Comparison of ENCODE assay signal across 16 cellular contexts in the genomic region with DNA sequence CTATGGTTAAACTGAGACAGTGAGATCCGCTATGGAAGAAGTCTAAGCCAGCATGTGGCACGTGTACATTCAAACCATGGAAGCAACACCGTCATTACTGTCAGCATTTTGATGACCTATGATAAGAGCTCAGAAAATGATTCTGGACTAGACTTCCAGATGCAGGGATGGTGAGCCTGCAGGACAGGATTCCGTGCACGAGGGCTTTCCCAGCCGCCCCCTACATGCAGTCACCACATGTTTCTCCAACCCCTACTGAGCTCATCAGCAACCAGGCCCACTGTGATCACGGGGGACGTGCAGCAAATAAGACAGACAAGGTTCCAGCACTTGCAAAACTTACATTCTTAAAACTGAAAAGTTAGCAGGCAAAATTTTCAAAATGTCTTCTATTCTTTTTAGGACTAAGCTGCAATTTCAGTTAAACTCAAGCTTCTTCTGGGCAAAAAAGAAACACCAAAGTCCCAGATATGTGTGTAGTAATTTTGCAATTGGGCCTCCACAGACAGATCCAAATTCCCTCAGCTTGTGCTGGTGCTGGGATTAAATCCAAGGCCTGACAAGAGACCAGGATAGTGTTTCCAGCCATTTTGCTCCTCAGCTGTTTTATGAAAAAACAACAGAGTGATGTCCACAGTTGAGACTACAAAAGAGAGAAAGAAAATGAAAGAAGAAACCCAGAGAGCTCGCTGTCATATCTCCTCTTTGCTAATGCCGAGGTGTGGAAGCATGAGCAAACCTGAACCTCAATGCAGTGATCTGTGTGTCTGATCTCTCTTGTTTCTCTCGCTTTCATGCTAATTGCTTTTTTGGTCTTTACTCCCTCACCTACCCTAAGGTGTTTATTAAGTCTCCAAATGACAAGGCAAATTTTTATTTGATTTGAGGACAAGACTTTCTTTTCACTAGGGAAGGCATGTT.
A peak's percentile ranks its signal among the peaks of the same experiment; 100 is the strongest.
DNase-seq lines count a peak whose midpoint lies in the region; TF ChIP-seq lines count a peak whose summit lies in the region.
"Had no signal": no experiment of that assay in that cellular context is flagged by ENCODE, and none has a peak within 500 bp of the region (broad histone marks: within the 10 kb centered on the region; RNA-seq: fewer than 3 reads in every experiment).

No MANE protein-coding gene starts in this region.

- peak overlapping the region; percentile 39 for H3K27ac Mint-ChIP-seq in activated CD4-positive, alpha-beta memory T cell treated with anti-CD3 and anti-CD28 coated beads for 36 hours
- no peak overlapping the region for H3K27ac Mint-ChIP-seq in activated CD4-positive, alpha-beta memory T cell treated with anti-CD3 and anti-CD28 coated beads, Interleukin-2, amount 10 ng/mL, durations not matched to agents 7 days and 5 days
- peak overlapping the region; percentile 14 for H3K27ac Mint-ChIP-seq in neural crest cell (ENCODE audit: unreplicated experiment)
- H3K27ac Mint-ChIP-seq: T-helper 17 cell had no signal

- H3K9me3 Mint-ChIP-seq in activated CD4-positive, alpha-beta memory T cell treated with anti-CD3 and anti-CD28 coated beads for 36 hours: no peaks in the 10 kb centered on the region
- no peaks in the 10 kb centered on the region for H3K9me3 Mint-ChIP-seq in activated CD4-positive, alpha-beta memory T cell treated with anti-CD3 and anti-CD28 coated beads, Interleukin-2, amount 10 ng/mL, durations not matched to agents 7 days and 5 days
- no peaks in the 10 kb centered on the region for H3K9me3 Mint-ChIP-seq in neural crest cell

- DNase-seq in activated CD4-positive, alpha-beta memory T cell treated with anti-CD3 and anti-CD28 coated beads for 36 hours: no peak
- no peak for DNase-seq in activated CD4-positive, alpha-beta memory T cell treated with anti-CD3 and anti-CD28 coated beads, Interleukin-2, amount 10 ng/mL, durations not matched to agents 7 days and 5 days
- DNase-seq in fibroblast of lung (ENCODE audit: low read depth in 2 of 2): no peak
- no peak for DNase-seq in neural crest cell (ENCODE audit: low read depth, low spot score)
- DNase-seq in uterus: no peak
- DNase-seq in amniotic stem cell (lab: John Stamatoyannopoulos, UW): no peak
- no peak for DNase-seq in foreskin melanocyte
- DNase-seq in T-helper 9 cell: no peak
- DNase-seq: activated CD4-positive, alpha-beta T cell treated with anti-CD3 and anti-CD28 coated beads, Interleukin-2, amount 50 U/mL, for 1 hour; activated effector memory CD4-positive, alpha-beta T cell treated with anti-CD3 and anti-CD28 coated beads, Interleukin-2, amount 50 U/mL, for 16 hours; Caco-2; erythroblast; NCI-H1048; NCI-H524; T-helper 17 cell had no signal

- no peaks in the 10 kb centered on the region for H3K27me3 Mint-ChIP-seq in activated CD4-positive, alpha-beta memory T cell treated with anti-CD3 and anti-CD28 coated beads for 36 hours
- no peaks in the 10 kb centered on the region for H3K27me3 Mint-ChIP-seq in activated CD4-positive, alpha-beta memory T cell treated with anti-CD3 and anti-CD28 coated beads, Interleukin-2, amount 10 ng/mL, durations not matched to agents 7 days and 5 days
- no peaks in the 10 kb centered on the region for H3K27me3 Mint-ChIP-seq in neural crest cell (ENCODE audit: low read depth)
- H3K27me3 Mint-ChIP-seq: T-helper 17 cell had no signal

- intact Hi-C loops in activated CD4-positive, alpha-beta memory T cell treated with anti-CD3 and anti-CD28 coated beads for 36 hours (cut with micrococcal nuclease): no loop called here
- intact Hi-C loops in uterus (cut with DNase I; ENCODE audit: low total_unique reads): no loop called here

- H3K9me3 ChIP-seq in fibroblast of lung (ENCODE audit: control insufficient read depth, insufficient read depth, low read depth, low read length) (no peaks in the 10 kb centered on the region), uterus (no peaks in the 10 kb centered on the region)
- H3K9me3 ChIP-seq: Caco-2 had no signal

- no peak overlapping the region for H3K9ac ChIP-seq in fibroblast of lung (ENCODE audit: insufficient read depth, low read length)

- peaks cover under 1% of the 10 kb centered on the region for H3K79me2 ChIP-seq in fibroblast of lung (ENCODE audit: control insufficient read depth, insufficient read depth, low read length)

- peaks cover 37% of the 10 kb centered on the region for H3K36me3 Mint-ChIP-seq in activated CD4-positive, alpha-beta memory T cell treated with anti-CD3 and anti-CD28 coated beads for 36 hours
- no peaks in the 10 kb centered on the region for H3K36me3 Mint-ChIP-seq in activated CD4-positive, alpha-beta memory T cell treated with anti-CD3 and anti-CD28 coated beads, Interleukin-2, amount 10 ng/mL, durations not matched to agents 7 days and 5 days (ENCODE audit: low read depth)
- peaks cover 6% of the 10 kb centered on the region for H3K36me3 Mint-ChIP-seq in neural crest cell (ENCODE audit: low read depth)

- H3K27ac ChIP-seq in fibroblast of lung (ENCODE audit: insufficient read depth, low read length) (no peak overlapping the region), uterus (peak overlapping the region; percentile 71 to 81)
- H3K27ac ChIP-seq: cardiac muscle cell had no signal

- H4K20me1 ChIP-seq in fibroblast of lung (ENCODE audit: control insufficient read depth, extremely low read depth, insufficient read depth, low read length): no peaks in the 10 kb centered on the region

- no peak for TF ChIP-seq CTCF in fibroblast of lung (conservative IDR thresholded peaks at IDR 0.05 in 1 of 2, IDR thresholded peaks at IDR 0.05 in 1 of 2; ENCODE audit: low read depth in 1 of 2, low read length in 2 of 2)
- TF ChIP-seq CTCF in neural crest cell (conservative IDR thresholded peaks at IDR 0.05): no peak
- TF ChIP-seq CTCF in uterus (IDR thresholded peaks at IDR 0.05): no peak

- H3K4me1 ChIP-seq in fibroblast of lung (ENCODE audit: control insufficient read depth, extremely low read depth, insufficient read depth, low read length) (peaks cover 14% of the 10 kb centered on the region), uterus (peaks cover 0 to 4% of the 10 kb centered on the region in 2 donors)

- no peak overlapping the region for H2AFZ ChIP-seq in fibroblast of lung (ENCODE audit: low read length)

- H3K36me3 ChIP-seq in fibroblast of lung (ENCODE audit: control insufficient read depth, insufficient read depth, low read length) (peaks cover 13% of the 10 kb centered on the region), uterus (no peaks in the 10 kb centered on the region)

- H3K4me2 ChIP-seq in fibroblast of lung (ENCODE audit: extremely low read depth, insufficient read depth, low read length): peak overlapping the region; percentile 36

- POLR2A ChIA-PET in activated CD4-positive, alpha-beta memory T cell treated with anti-CD3 and anti-CD28 coated beads for 36 hours (lab: Charles Lee): no interaction called here
- POLR2A ChIA-PET in activated CD4-positive, alpha-beta memory T cell treated with anti-CD3 and anti-CD28 coated beads, Interleukin-2, amount 10 ng/mL, durations not matched to agents 7 days and 5 days (lab: Charles Lee): interaction anchor here (0.9 to 1.1 kb wide), 4 partner anchors 10 to 47 kb away, joined by 3 read pairs; no protein-coding TSS in a partner anchor

- H3K27me3 ChIP-seq in fibroblast of lung (ENCODE audit: control insufficient read depth, insufficient read depth, low read length) (no peaks in the 10 kb centered on the region), uterus (no peaks in the 10 kb centered on the region)
- H3K27me3 ChIP-seq: cardiac muscle cell had no signal

- H3K4me3 Mint-ChIP-seq in activated CD4-positive, alpha-beta memory T cell treated with anti-CD3 and anti-CD28 coated beads for 36 hours: no peak overlapping the region
- H3K4me3 Mint-ChIP-seq in activated CD4-positive, alpha-beta memory T cell treated with anti-CD3 and anti-CD28 coated beads, Interleukin-2, amount 10 ng/mL, durations not matched to agents 7 days and 5 days: no peak overlapping the region
- H3K4me3 Mint-ChIP-seq in neural crest cell: no peak overlapping the region
- H3K4me3 Mint-ChIP-seq: T-helper 17 cell had no signal

- H3K4me3 ChIP-seq in fibroblast of lung (replicated peaks in 1 of 4; ENCODE audit: control extremely low read depth in 1 of 4, insufficient read depth in 1 of 4, low read depth in 3 of 4, low read length in 4 of 4) (no peak overlapping the region), uterus (no peak overlapping the region)
- H3K4me3 ChIP-seq: cardiac muscle cell had no signal

- no peak for TF ChIP-seq POLR2A in uterus (IDR thresholded peaks at IDR 0.05)

- CTCF ChIA-PET in activated CD4-positive, alpha-beta memory T cell treated with anti-CD3 and anti-CD28 coated beads for 36 hours (lab: Charles Lee): interaction anchor here (0.7 to 1.8 kb wide), 5 partner anchors 17 to 167 kb away, joined by 3 to 9 read pairs (median 7); no protein-coding TSS in a partner anchor
- CTCF ChIA-PET in activated CD4-positive, alpha-beta memory T cell treated with anti-CD3 and anti-CD28 coated beads, Interleukin-2, amount 10 ng/mL, durations not matched to agents 7 days and 5 days (lab: Charles Lee): interaction anchor here (0.8 to 2.1 kb wide), 4 partner anchors 10 to 22 kb away, joined by 3 to 9 read pairs (median 5); no protein-coding TSS in a partner anchor

- H3K4me1 Mint-ChIP-seq in activated CD4-positive, alpha-beta memory T cell treated with anti-CD3 and anti-CD28 coated beads for 36 hours (ENCODE audit: low read depth): peaks cover 17% of the 10 kb centered on the region
- peaks cover 16% of the 10 kb centered on the region for H3K4me1 Mint-ChIP-seq in activated CD4-positive, alpha-beta memory T cell treated with anti-CD3 and anti-CD28 coated beads, Interleukin-2, amount 10 ng/mL, durations not matched to agents 7 days and 5 days
- peaks cover 23% of the 10 kb centered on the region for H3K4me1 Mint-ChIP-seq in neural crest cell
